22 cellular contexts compared by ENCODE assay signal in genomic region chr12:49034287-49034622, GRCh38. TPM values are rescaled to one million over a fixed set of nuclear protein-coding genes. Genes with fewer than 3 reads are reported as not detected.
DNase-seq lines count a peak whose midpoint lies in the region; ATAC-seq, FAIRE-seq and TF ChIP-seq lines count a peak whose summit lies in the region.
"Had no signal": no experiment of that assay in that cellular context is flagged by ENCODE, and none has a peak within 500 bp of the region (broad histone marks: within the 10 kb centered on the region; RNA-seq: fewer than 3 reads in every experiment).

No MANE protein-coding gene starts in this region.

- peaks cover 34% of the 10 kb centered on the region for H3K4me1 ChIP-seq in left ventricle myocardium inferior
- no peaks in the 10 kb centered on the region for H3K4me1 ChIP-seq in GM12878 (ENCODE audit: control insufficient read depth, insufficient read depth, low read length)
- H3K4me1 ChIP-seq: Peyer's patch had no signal

- SMC1A ChIA-PET in GM12878 (lab: Charles Lee; ENCODE audit: uncharacterized antibody, unreplicated experiment): no interaction called here

- DNase-seq in left ventricle myocardium inferior: no peak
- no peak for DNase-seq in Right ventricle myocardium inferior (ENCODE audit: missing footprints)
- no peak for DNase-seq in GM12878 (ENCODE audit: low read depth, low spot score)
- DNase-seq in immature natural killer cell: no peak
- DNase-seq in stimulated activated naive B cell treated with anti-CD40 and anti-IgM and Interleukin-4, amounts not matched to agents 10 μg/mL and 1 μg/mL and 100 μg/mL, for 72 hours: no peak
- DNase-seq in hypothalamus (lab: John Stamatoyannopoulos, UW): no peak
- DNase-seq: DMS53, GDM1, Kasumi-1, NCI-H1694 treated with DMSO at 0.1 percent for 48 hours, NCI-H2081 treated with DMSO at 0.1 percent for 48 hours, NCI-H2171 treated with DMSO at 0.1 percent for 48 hours, NCI-H524 treated with DMSO at 0.1 percent for 48 hours, NCI-H82 had no signal

- no peak overlapping the region for H3K4me2 ChIP-seq in GM12878 (ENCODE audit: control insufficient read depth, insufficient read depth)

- H3K27me3 ChIP-seq in left ventricle myocardium inferior (ENCODE audit: low read depth) (no peaks in the 10 kb centered on the region), GM12878 (replicated peaks in 1 of 2; ENCODE audit: control insufficient read depth in 2 of 2, insufficient read depth in 2 of 2, low read length in 1 of 2) (no peaks in the 10 kb centered on the region)
- H3K27me3 ChIP-seq: Peyer's patch had no signal

- H3K27ac ChIP-seq in left ventricle myocardium inferior (replicated peaks): peak overlapping the region; percentile 19
- H3K27ac ChIP-seq in GM12878 (ENCODE audit: control insufficient read depth, insufficient read depth): no peak overlapping the region
- H3K27ac ChIP-seq: C4-2B, Peyer's patch had no signal

- POLR2A ChIA-PET in GM12878 (lab: Charles Lee): no interaction called here

- no peak for TF ChIP-seq EP300 in GM12878 (IDR thresholded peaks at IDR 0.05; ENCODE audit: borderline replicate concordance in 1 of 2, control insufficient read depth in 1 of 2, low read depth in 2 of 2, low read length in 2 of 2)

- CTCF ChIA-PET in GM12878 (lab: Yijun Ruan, JAX): no interaction called here

- peak overlapping the region in 5 of 6 donors; percentile 6 to 74 (median 31) for H3K27ac Mint-ChIP-seq in immature natural killer cell
- H3K27ac Mint-ChIP-seq in stimulated activated naive B cell treated with anti-CD40 and anti-IgM and Interleukin-4, amounts not matched to agents 10 μg/mL and 1 μg/mL and 100 μg/mL, for 72 hours: peak overlapping the region; percentile 33

- H3K27me3 Mint-ChIP-seq in immature natural killer cell (ENCODE audit: low read depth in 3 of 3): peaks cover 0 to 2% (median 0%) of the 10 kb centered on the region in 3 donors
- no peaks in the 10 kb centered on the region for H3K27me3 Mint-ChIP-seq in stimulated activated naive B cell treated with anti-CD40 and anti-IgM and Interleukin-4, amounts not matched to agents 10 μg/mL and 1 μg/mL and 100 μg/mL, for 72 hours

- no peak overlapping the region for H3K9ac ChIP-seq in GM12878 (ENCODE audit: control insufficient read depth, insufficient read depth, low read length)

- H4K20me1 ChIP-seq in GM12878 (ENCODE audit: control insufficient read depth, insufficient read depth): no peaks in the 10 kb centered on the region

- H3K9me3 Mint-ChIP-seq in immature natural killer cell: no peaks in the 10 kb centered on the region
- H3K9me3 Mint-ChIP-seq in stimulated activated naive B cell treated with anti-CD40 and anti-IgM and Interleukin-4, amounts not matched to agents 10 μg/mL and 1 μg/mL and 100 μg/mL, for 72 hours: no peaks in the 10 kb centered on the region

- RAD21 ChIA-PET in GM12878 (lab: Charles Lee; ENCODE audit: unreplicated experiment): no interaction called here

- no peak for TF ChIP-seq POLR2A in GM12878 (IDR thresholded peaks at IDR 0.05; ENCODE audit: low read depth, low read length)

- H3K79me2 ChIP-seq in GM12878 (ENCODE audit: control insufficient read depth, insufficient read depth, low read length): no peaks in the 10 kb centered on the region

- no peak overlapping the region for H3K4me3 Mint-ChIP-seq in immature natural killer cell
- no peak overlapping the region for H3K4me3 Mint-ChIP-seq in stimulated activated naive B cell treated with anti-CD40 and anti-IgM and Interleukin-4, amounts not matched to agents 10 μg/mL and 1 μg/mL and 100 μg/mL, for 72 hours

- TF ChIP-seq CTCF in left ventricle myocardium inferior (IDR thresholded peaks at IDR 0.05; ENCODE audit: borderline replicate concordance) (no peak), GM12878 (IDR thresholded peaks at IDR 0.05 in 2 of 3, conservative IDR thresholded peaks at IDR 0.05 in 1 of 3; ENCODE audit: control insufficient read depth in 2 of 3, extremely low read depth in 1 of 3, insufficient read depth in 1 of 3, low read depth in 3 of 3, low read length in 3 of 3) (no peak)

- FAIRE-seq in GM12878 (lab: Jason Lieb, UNC): no peak
- FAIRE-seq: A204.1, D721Med had no signal

- intact Hi-C loops in left ventricle myocardium inferior (cut with micrococcal nuclease) (no loop called here), Right ventricle myocardium inferior (cut with DNase I) (no loop called here), GM12878 (cut with micrococcal nuclease; ENCODE audit: unreplicated experiment) (no loop called here)

- no peak for TF ChIP-seq RAD21 in GM12878 (IDR thresholded peaks at IDR 0.05; ENCODE audit: insufficient read depth, low read depth, low read length)

- peaks cover 0 to 1% of the 10 kb centered on the region in 2 donors for H3K4me1 Mint-ChIP-seq in immature natural killer cell
- peaks cover 5 to 6% of the 10 kb centered on the region in 2 donors for H3K4me1 Mint-ChIP-seq in stimulated activated naive B cell treated with anti-CD40 and anti-IgM and Interleukin-4, amounts not matched to agents 10 μg/mL and 1 μg/mL and 100 μg/mL, for 72 hours

- in situ Hi-C loops in GM12878 (cut with MboI): no loop called here

- 95% methylated on average over 4 of the region's 4 CpGs for WGBS in GM12878 (ENCODE audit: insufficient coverage, insufficient replicate concordance, low lambda C conversion rate, missing lambda C conversion rate)

- no peak overlapping the region for H2AFZ ChIP-seq in GM12878 (ENCODE audit: control insufficient read depth, low read depth, low read length)

- TSS peak; percentile 9 for BruUV-seq in GM12878 (replicated peaks; lab: Mats Ljungman, UMichigan)

- H3K36me3 Mint-ChIP-seq in immature natural killer cell: peaks cover 4 to 22% (median 12%) of the 10 kb centered on the region in 3 donors
- H3K36me3 Mint-ChIP-seq in stimulated activated naive B cell treated with anti-CD40 and anti-IgM and Interleukin-4, amounts not matched to agents 10 μg/mL and 1 μg/mL and 100 μg/mL, for 72 hours: peaks cover 33 to 71% of the 10 kb centered on the region in 2 donors

- H3K9me3 ChIP-seq in left ventricle myocardium inferior (replicated peaks) (no peaks in the 10 kb centered on the region), GM12878 (replicated peaks; ENCODE audit: control insufficient read depth, insufficient read depth, low read length) (no peaks in the 10 kb centered on the region)
- H3K9me3 ChIP-seq: Peyer's patch had no signal

- ATAC-seq in Right ventricle myocardium inferior (no peak), GM12878 (no peak), GM18520 (IDR thresholded peaks at IDR 0.05; ENCODE audit: unreplicated experiment) (no peak)
- ATAC-seq in stimulated activated naive B cell treated with anti-CD40 and anti-IgM and Interleukin-4, amounts not matched to agents 10 μg/mL and 1 μg/mL and 100 μg/mL, for 72 hours (replicated peaks): no peak
- no peak for ATAC-seq in activated CD4-positive, CD25-positive, alpha-beta regulatory T cell treated with anti-CD3 and anti-CD28 coated beads, Interleukin-2, amount 50 U/mL, for 24 hours

- H3K36me3 ChIP-seq in left ventricle myocardium inferior (peaks cover 94% of the 10 kb centered on the region), GM12878 (ENCODE audit: control insufficient read depth in 2 of 2, insufficient read depth in 2 of 2, low read length in 1 of 2) (peaks cover 34 to 51% of the 10 kb centered on the region in 2 experiments)

- no peak overlapping the region for H3K4me3 ChIP-seq in left ventricle myocardium inferior
- no peak overlapping the region for H3K4me3 ChIP-seq in GM12878
- H3K4me3 ChIP-seq: Peyer's patch had no signal

RNA-seq across cellular contexts. Expression of gene PRKAG1, which starts 15.7 kb away (rescaled TPM):
- 104 TPM for total RNA-seq in left ventricle myocardium inferior
- total RNA-seq in Right ventricle myocardium inferior: 93.8 TPM
- 25.8 and 31.4 TPM in 2 replicates for total RNA-seq in GM12878 (2013; cell fraction: nucleolus; rRNA removed)
- total RNA-seq in GM12878 (2014; rRNA removed): 49.5 and 58.1 TPM in 2 replicates
- total RNA-seq in GM12878 (2014; rRNA removed; fragmentation: Illumina TruSeq; extraction: Trizol): 62.6 and 62.8 TPM in 2 replicates
- total RNA-seq in GM12878 (2021): 43.7 and 46.4 TPM in 2 replicates
- polyA plus RNA-seq in GM12878 (2011; ENCODE audit: low read depth): 46.6 TPM
- 91.6 and 102 TPM in 2 replicates for polyA plus RNA-seq in GM12878 (2011; rRNA removed)
- polyA plus RNA-seq in GM12878 (2011; cell fraction: cytosol; rRNA removed): 68.6 and 71.3 TPM in 2 replicates
- polyA plus RNA-seq in GM12878 (2011; cell fraction: nucleus; rRNA removed): 39.9 and 44.5 TPM in 2 replicates
- polyA plus RNA-seq in GM12878 (2012): 35.3 and 41.2 TPM in 2 replicates
- polyA plus RNA-seq in GM12878 (2014; fragmentation: Illumina TruSeq; extraction: Trizol): 80.9 and 102 TPM in 2 replicates
- 10 to 100 TPM; 61.5 to 70.9 TPM for polyA plus RNA-seq in GM12878 (2014; fragmentation: Nextera tagmentation; extraction: Ambion mirVana)
- 38.3 and 44.5 TPM in 2 replicates for polyA plus RNA-seq in GM12878 (2014; rRNA removed)
- 10 to 100 TPM; 58.5 to 60.3 TPM for polyA plus RNA-seq in GM12878 (2016; fragmentation: Nextera tagmentation; extraction: Ambion mirVana)
- 45.2 and 54.1 TPM in 2 replicates for polyA minus RNA-seq in GM12878 (2011; rRNA and poly(A)+ RNA removed)
- polyA minus RNA-seq in GM12878 (2011; cell fraction: cytosol; rRNA and poly(A)+ RNA removed): 14.2 and 23.2 TPM in 2 replicates
- polyA minus RNA-seq in GM12878 (2011; cell fraction: nucleus; rRNA and poly(A)+ RNA removed): 8.8 and 19.9 TPM in 2 replicates
- polyA plus RNA-seq in immature natural killer cell: 10 to 100 TPM; 58.5 to 75.3 (median 69.1) TPM

RNA-seq across cellular contexts. Expression of gene KMT2D, which starts 26.3 kb away (rescaled TPM):
- total RNA-seq in left ventricle myocardium inferior: 38.5 TPM
- 33.5 TPM for total RNA-seq in Right ventricle myocardium inferior
- total RNA-seq in GM12878 (2013; cell fraction: nucleolus; rRNA removed): 68.5 and 83.4 TPM in 2 replicates
- total RNA-seq in GM12878 (2014; rRNA removed): 10.7 and 13.3 TPM in 2 replicates
- total RNA-seq in GM12878 (2014; rRNA removed; fragmentation: Illumina TruSeq; extraction: Trizol): 9.6 and 10.8 TPM in 2 replicates
- total RNA-seq in GM12878 (2021): 57.9 and 71.5 TPM in 2 replicates
- 9.2 TPM for polyA plus RNA-seq in GM12878 (2011; ENCODE audit: low read depth)
- 4.6 and 7.9 TPM in 2 replicates for polyA plus RNA-seq in GM12878 (2011; rRNA removed)
- polyA plus RNA-seq in GM12878 (2011; cell fraction: cytosol; rRNA removed): 9.5 and 10.4 TPM in 2 replicates
- 51.4 and 63.1 TPM in 2 replicates for polyA plus RNA-seq in GM12878 (2011; cell fraction: nucleus; rRNA removed)
- 21.0 and 22.3 TPM in 2 replicates for polyA plus RNA-seq in GM12878 (2012)
- polyA plus RNA-seq in GM12878 (2014; fragmentation: Illumina TruSeq; extraction: Trizol): 39.7 and 45.6 TPM in 2 replicates
- 1 to 10 TPM in 1 of 2 experiments, under 1 TPM in 1; 0.51 to 1.2 TPM for polyA plus RNA-seq in GM12878 (2014; fragmentation: Nextera tagmentation; extraction: Ambion mirVana)
- 32.7 and 33.8 TPM in 2 replicates for polyA plus RNA-seq in GM12878 (2014; rRNA removed)
- 10 to 100 TPM; 10.1 to 10.6 TPM for polyA plus RNA-seq in GM12878 (2016; fragmentation: Nextera tagmentation; extraction: Ambion mirVana)
- 15.4 and 17.8 TPM in 2 replicates for polyA minus RNA-seq in GM12878 (2011; rRNA and poly(A)+ RNA removed)
- 25.7 and 28.3 TPM in 2 replicates for polyA minus RNA-seq in GM12878 (2011; cell fraction: cytosol; rRNA and poly(A)+ RNA removed)
- polyA minus RNA-seq in GM12878 (2011; cell fraction: nucleus; rRNA and poly(A)+ RNA removed): 13.2 and 31.3 TPM in 2 replicates
- polyA plus RNA-seq in immature natural killer cell: 10 to 100 TPM in 1 of 3 donors, 1 to 10 TPM in 2; 1.1 to 29.6 (median 3.8) TPM

RNA-seq across cellular contexts. Expression of gene DDN, which starts 35.1 kb away (rescaled TPM):
- 1.4 TPM for total RNA-seq in left ventricle myocardium inferior
- total RNA-seq in Right ventricle myocardium inferior: 0.49 TPM
- total RNA-seq in GM12878 (2013; cell fraction: nucleolus; rRNA removed): 3.6 and 4.6 TPM in 2 replicates
- 9.6 and 11.4 TPM in 2 replicates for total RNA-seq in GM12878 (2014; rRNA removed)
- 5.1 and 5.5 TPM in 2 replicates for total RNA-seq in GM12878 (2014; rRNA removed; fragmentation: Illumina TruSeq; extraction: Trizol)
- total RNA-seq in GM12878 (2021): 11.5 and 13.4 TPM in 2 replicates
- polyA plus RNA-seq in GM12878 (2011; ENCODE audit: low read depth): 1.5 TPM
- polyA plus RNA-seq in GM12878 (2011; rRNA removed): 1.5 and 2.0 TPM in 2 replicates
- 2.1 and 2.6 TPM in 2 replicates for polyA plus RNA-seq in GM12878 (2011; cell fraction: cytosol; rRNA removed)
- polyA plus RNA-seq in GM12878 (2011; cell fraction: nucleus; rRNA removed): 4.1 and 5.1 TPM in 2 replicates
- polyA plus RNA-seq in GM12878 (2012): 2.3 and 2.7 TPM in 2 replicates
- 3.0 and 6.1 TPM in 2 replicates for polyA plus RNA-seq in GM12878 (2014; fragmentation: Illumina TruSeq; extraction: Trizol)
- under 1 TPM; 0.10 to 0.22 TPM for polyA plus RNA-seq in GM12878 (2014; fragmentation: Nextera tagmentation; extraction: Ambion mirVana)
- polyA plus RNA-seq in GM12878 (2014; rRNA removed): 7.4 and 10.1 TPM in 2 replicates
- polyA plus RNA-seq in GM12878 (2016; fragmentation: Nextera tagmentation; extraction: Ambion mirVana): 1 to 10 TPM in 1 of 2 experiments, under 1 TPM in 1; 0.70 to 1.0 TPM
- 1.5 and 2.7 TPM in 2 replicates for polyA minus RNA-seq in GM12878 (2011; rRNA and poly(A)+ RNA removed)
- 1.3 and 1.5 TPM in 2 replicates for polyA minus RNA-seq in GM12878 (2011; cell fraction: cytosol; rRNA and poly(A)+ RNA removed)
- 1.7 and 2.6 TPM in 2 replicates for polyA minus RNA-seq in GM12878 (2011; cell fraction: nucleus; rRNA and poly(A)+ RNA removed)
- polyA plus RNA-seq in immature natural killer cell: not detected

RNA-seq across cellular contexts. Expression of gene RHEBL1, which starts 35.5 kb away (rescaled TPM):
- total RNA-seq in left ventricle myocardium inferior (not detected), Right ventricle myocardium inferior (0.41 TPM), GM12878 (2014; rRNA removed) (8.7 and 11.0 TPM in 2 replicates), GM12878 (2014; rRNA removed; fragmentation: Illumina TruSeq; extraction: Trizol) (5.9 and 6.4 TPM in 2 replicates), GM12878 (2021) (7.2 and 7.9 TPM in 2 replicates)
- total RNA-seq in GM12878 (2013; cell fraction: nucleolus; rRNA removed): 1.9 and 3.7 TPM in 2 replicates
- polyA plus RNA-seq in GM12878 (2011; ENCODE audit: low read depth): 3.8 TPM
- polyA plus RNA-seq in GM12878 (2011; rRNA removed) (13.1 and 15.3 TPM in 2 replicates), GM12878 (2014; fragmentation: Illumina TruSeq; extraction: Trizol) (5.5 and 6.2 TPM in 2 replicates), GM12878 (2014; fragmentation: Nextera tagmentation; extraction: Ambion mirVana) (10 to 100 TPM; 17.9 to 18.7 TPM), GM12878 (2014; rRNA removed) (9.2 and 11.1 TPM in 2 replicates), GM12878 (2016; fragmentation: Nextera tagmentation; extraction: Ambion mirVana) (10 to 100 TPM; 13.0 to 14.5 TPM), immature natural killer cell (10 to 100 TPM; 11.0 to 22.5 (median 16.5) TPM)
- 14.7 and 20.5 TPM in 2 replicates for polyA plus RNA-seq in GM12878 (2011; cell fraction: cytosol; rRNA removed)
- 17.4 and 22.9 TPM in 2 replicates for polyA plus RNA-seq in GM12878 (2011; cell fraction: nucleus; rRNA removed)
- polyA plus RNA-seq in GM12878 (2012): 6.2 and 6.8 TPM in 2 replicates
- polyA minus RNA-seq in GM12878 (2011; rRNA and poly(A)+ RNA removed): 10.1 and 13.0 TPM in 2 replicates
- 3.5 and 4.5 TPM in 2 replicates for polyA minus RNA-seq in GM12878 (2011; cell fraction: cytosol; rRNA and poly(A)+ RNA removed)
- 4.4 and 5.3 TPM in 2 replicates for polyA minus RNA-seq in GM12878 (2011; cell fraction: nucleus; rRNA and poly(A)+ RNA removed)
- total RNA-seq: Peyer's patch had no signal

RNA-seq across cellular contexts. Expression of gene WNT1, which starts 56.1 kb away (rescaled TPM):
- not detected for total RNA-seq in left ventricle myocardium inferior
- total RNA-seq in Right ventricle myocardium inferior: not detected
- total RNA-seq in GM12878 (2013; cell fraction: nucleolus; rRNA removed): not detected in 2 replicates
- not detected in 2 replicates for total RNA-seq in GM12878 (2014; rRNA removed)
- not detected in 2 replicates for total RNA-seq in GM12878 (2014; rRNA removed; fragmentation: Illumina TruSeq; extraction: Trizol)
- total RNA-seq in GM12878 (2021): not detected in 2 replicates
- not detected for polyA plus RNA-seq in GM12878 (2011; ENCODE audit: low read depth)
- not detected in 2 replicates for polyA plus RNA-seq in GM12878 (2011; rRNA removed)
- polyA plus RNA-seq in GM12878 (2011; cell fraction: cytosol; rRNA removed): 0.13 TPM in 1 of 2 replicates, not detected in the other
- polyA plus RNA-seq in GM12878 (2011; cell fraction: nucleus; rRNA removed): 0.12 and 0.37 TPM in 2 replicates
- polyA plus RNA-seq in GM12878 (2012): not detected in 2 replicates
- not detected in 2 replicates for polyA plus RNA-seq in GM12878 (2014; fragmentation: Illumina TruSeq; extraction: Trizol)
- not detected for polyA plus RNA-seq in GM12878 (2014; fragmentation: Nextera tagmentation; extraction: Ambion mirVana)
- not detected in 2 replicates for polyA plus RNA-seq in GM12878 (2014; rRNA removed)
- polyA plus RNA-seq in GM12878 (2016; fragmentation: Nextera tagmentation; extraction: Ambion mirVana): not detected
- not detected in 2 replicates for polyA minus RNA-seq in GM12878 (2011; rRNA and poly(A)+ RNA removed)
- not detected in 2 replicates for polyA minus RNA-seq in GM12878 (2011; cell fraction: cytosol; rRNA and poly(A)+ RNA removed)
- not detected in 2 replicates for polyA minus RNA-seq in GM12878 (2011; cell fraction: nucleus; rRNA and poly(A)+ RNA removed)
- polyA plus RNA-seq in immature natural killer cell: 1 to 10 TPM in 1 of 3 donors, under 1 TPM in 1, not detected in 1; 0.86 to 1.2 TPM
- total RNA-seq: H4, MCF 10A, Peyer's patch had no signal
